Comparison of ENCODE assay signal across 1 cellular context in genomic region chr12:49741882-49742620, GRCh38.
TF ChIP-seq lines count a peak whose summit lies in the region.

No MANE protein-coding gene starts in this region.

TF ChIP-seq in HepG2, 621 proteins besides CTCF, POLR2A, EP300 and RAD21 (continued from another document and continues in another):
- TF ChIP-seq PATZ1 (CRISPR knock-in tag; IDR thresholded peaks at IDR 0.05): peak; percentile 91
- no peak for TF ChIP-seq ZNF577 (CRISPR knock-in tag; IDR thresholded peaks at IDR 0.05; ENCODE audit: borderline replicate concordance, low read depth)
- peak in 1 of 2 experiments; percentile 63; a peak in 3 of 4 replicates for TF ChIP-seq MAFK (conservative IDR thresholded peaks at IDR 0.05 in 1 of 2, IDR thresholded peaks at IDR 0.05 in 1 of 2; ENCODE audit: low read length in 2 of 2)
- TF ChIP-seq ZNF142 (CRISPR knock-in tag; IDR thresholded peaks at IDR 0.05): no peak; the same call in 1 of the 2 replicates
- no peak for TF ChIP-seq ZBTB2 (CRISPR knock-in tag; IDR thresholded peaks at IDR 0.05; ENCODE audit: low read depth)
- TF ChIP-seq ATRX (CRISPR knock-in tag; IDR thresholded peaks at IDR 0.05; ENCODE audit: borderline replicate concordance): no peak
- TF ChIP-seq ZNF746 (CRISPR knock-in tag; IDR thresholded peaks at IDR 0.05): no peak
- TF ChIP-seq UBTF (CRISPR knock-in tag; IDR thresholded peaks at IDR 0.05): no peak; the same call in 1 of the 2 replicates
- TF ChIP-seq ZNF556 (CRISPR knock-in tag; IDR thresholded peaks at IDR 0.05; ENCODE audit: borderline replicate concordance): no peak
- no peak for TF ChIP-seq ZSCAN29 (CRISPR knock-in tag; conservative IDR thresholded peaks at IDR 0.05)
- TF ChIP-seq CC2D1A (CRISPR knock-in tag; IDR thresholded peaks at IDR 0.05): no peak
- TF ChIP-seq MXI1 (IDR thresholded peaks at IDR 0.05; ENCODE audit: borderline replicate concordance, low read depth, low read length): no peak
- no peak for TF ChIP-seq BORCS8-MEF2B (CRISPR knock-in tag; IDR thresholded peaks at IDR 0.05)
- TF ChIP-seq ZNF75D (CRISPR knock-in tag; IDR thresholded peaks at IDR 0.05; ENCODE audit: borderline replicate concordance): no peak
- TF ChIP-seq HDAC6 (IDR thresholded peaks at IDR 0.05; ENCODE audit: low read depth, low read length): no peak
- no peak; the same call in 1 of the 2 replicates for TF ChIP-seq ZBTB25 (CRISPR knock-in tag; IDR thresholded peaks at IDR 0.05)
- TF ChIP-seq STAT6 (CRISPR knock-in tag; IDR thresholded peaks at IDR 0.05; ENCODE audit: borderline replicate concordance): no peak
- no peak for TF ChIP-seq PLRG1 (conservative IDR thresholded peaks at IDR 0.05)
- no peak for TF ChIP-seq SMAD1 (CRISPR knock-in tag; IDR thresholded peaks at IDR 0.05; ENCODE audit: borderline replicate concordance, low read depth)
- TF ChIP-seq MZF1 (CRISPR knock-in tag; IDR thresholded peaks at IDR 0.05; ENCODE audit: borderline replicate concordance): no peak
- TF ChIP-seq ZNF235 (CRISPR knock-in tag; IDR thresholded peaks at IDR 0.05; ENCODE audit: borderline replicate concordance): peak; percentile 62; the same call in 1 of the 2 replicates
- TF ChIP-seq KLF13 (CRISPR knock-in tag; IDR thresholded peaks at IDR 0.05): no peak
- TF ChIP-seq THAP11 (CRISPR knock-in tag; IDR thresholded peaks at IDR 0.05): peak; percentile 29; the same call in 1 of the 2 replicates
- TF ChIP-seq PAX8 (CRISPR knock-in tag; IDR thresholded peaks at IDR 0.05; ENCODE audit: borderline replicate concordance): no peak
- no peak for TF ChIP-seq KAT2B (IDR thresholded peaks at IDR 0.05; ENCODE audit: borderline replicate concordance, low read depth, low read length)
- TF ChIP-seq ISL2 (CRISPR knock-in tag; IDR thresholded peaks at IDR 0.05): no peak
- no peak for TF ChIP-seq ZNF572 (CRISPR knock-in tag; IDR thresholded peaks at IDR 0.05)
- no peak for TF ChIP-seq ZNF326 (CRISPR knock-in tag; IDR thresholded peaks at IDR 0.05; ENCODE audit: borderline replicate concordance)
- TF ChIP-seq ELF1 (CRISPR knock-in tag; IDR thresholded peaks at IDR 0.05): no peak
- no peak for TF ChIP-seq ZNF44 (CRISPR knock-in tag; IDR thresholded peaks at IDR 0.05)
- TF ChIP-seq NR0B2 (CRISPR knock-in tag; IDR thresholded peaks at IDR 0.05): no peak
- no peak for TF ChIP-seq MTF2 (CRISPR knock-in tag; IDR thresholded peaks at IDR 0.05; ENCODE audit: borderline replicate concordance)
- TF ChIP-seq FOXO1 (CRISPR knock-in tag; IDR thresholded peaks at IDR 0.05): no peak
- TF ChIP-seq NFIC (IDR thresholded peaks at IDR 0.05; ENCODE audit: low read length): peak; percentile 76; the same call in 1 of the 2 replicates
- no peak for TF ChIP-seq ZNF567 (CRISPR knock-in tag; IDR thresholded peaks at IDR 0.05; ENCODE audit: borderline replicate concordance)
- no peak; the same call in 1 of the 2 replicates for TF ChIP-seq HOXA5 (CRISPR knock-in tag; IDR thresholded peaks at IDR 0.05)
- TF ChIP-seq ATF4 (CRISPR knock-in tag; IDR thresholded peaks at IDR 0.05): no peak
- TF ChIP-seq ZIK1 (CRISPR knock-in tag; IDR thresholded peaks at IDR 0.05; ENCODE audit: borderline replicate concordance, low read depth): no peak
- no peak for TF ChIP-seq ELK4 (CRISPR knock-in tag; IDR thresholded peaks at IDR 0.05; ENCODE audit: borderline replicate concordance)
- no peak for TF ChIP-seq ZNF784 (CRISPR knock-in tag; IDR thresholded peaks at IDR 0.05; ENCODE audit: borderline replicate concordance)
- TF ChIP-seq BRF2 (CRISPR knock-in tag; IDR thresholded peaks at IDR 0.05): no peak; the same call in 1 of the 2 replicates
- no peak for TF ChIP-seq ZNF256 (CRISPR knock-in tag; conservative IDR thresholded peaks at IDR 0.05)
